Comparison of ENCODE assay signal across 8 cellular contexts in genomic region chr2:28821295-28821958, GRCh38. TPM values are rescaled to one million over a fixed set of nuclear protein-coding genes. Genes with fewer than 3 reads are reported as not detected.
A peak's percentile ranks its signal among the peaks of the same experiment; 100 is the strongest.
DNase-seq lines count a peak whose midpoint lies in the region; ATAC-seq and TF ChIP-seq lines count a peak whose summit lies in the region.

No MANE protein-coding gene starts in this region.

- H2BK5ac ChIP-seq in mesenchymal stem cell (ENCODE audit: low read depth, low read length, poor library complexity, severe bottlenecking): no peak overlapping the region

- H3K4me1 ChIP-seq in mesenchymal stem cell (ENCODE audit: control insufficient read depth, insufficient read depth, low read depth, low read length): no peaks in the 10 kb centered on the region

- no peak overlapping the region for H3K27ac Mint-ChIP-seq in activated CD4-positive, alpha-beta T cell treated with anti-CD3 and anti-CD28 coated beads, Interleukin-2, amount 10 ng/mL, durations not matched to agents 24 days and 14 days

- no peak overlapping the region for H3K14ac ChIP-seq in mesenchymal stem cell (ENCODE audit: low read length in 2 of 2)

- H3K4me2 ChIP-seq in mesenchymal stem cell (ENCODE audit: low read length, poor library complexity, severe bottlenecking): no peak overlapping the region

- no peak overlapping the region for H4K8ac ChIP-seq in mesenchymal stem cell (ENCODE audit: low read length)

- H3K27ac ChIP-seq in dorsolateral prefrontal cortex (no peak overlapping the region), mesenchymal stem cell (ENCODE audit: low read length, poor library complexity, severe bottlenecking) (no peak overlapping the region)

- WGBS in mesenchymal stem cell: 2% methylated on average over 7 of the region's 8 CpGs

- peaks cover 5% of the 10 kb centered on the region for H3K4me1 Mint-ChIP-seq in activated CD4-positive, alpha-beta T cell treated with anti-CD3 and anti-CD28 coated beads, Interleukin-2, amount 10 ng/mL, durations not matched to agents 24 days and 14 days

- no peak overlapping the region for H4K91ac ChIP-seq in mesenchymal stem cell (ENCODE audit: low read length)

- H3K9me3 ChIP-seq in mesenchymal stem cell (ENCODE audit: control insufficient read depth, low read length): no peaks in the 10 kb centered on the region

- H3K79me1 ChIP-seq in mesenchymal stem cell (replicated peaks; ENCODE audit: low read length, poor library complexity, severe bottlenecking): no peaks in the 10 kb centered on the region

- no peak overlapping the region for H2AFZ ChIP-seq in mesenchymal stem cell (ENCODE audit: low read depth, low read length)

- H2BK15ac ChIP-seq in mesenchymal stem cell (ENCODE audit: low read depth, poor library complexity, severe bottlenecking): no peak overlapping the region

- H3K36me3 Mint-ChIP-seq in activated CD4-positive, alpha-beta T cell treated with anti-CD3 and anti-CD28 coated beads, Interleukin-2, amount 10 ng/mL, durations not matched to agents 24 days and 14 days (ENCODE audit: low read depth): no peaks in the 10 kb centered on the region

- peak; percentile 48 for DNase-seq in Ammon's horn (ENCODE audit: low spot score)
- peak; percentile 58 for DNase-seq in NCI-H2227 treated with DMSO at 0.1 percent for 48 hours (lab: John Stamatoyannopoulos, UW)
- peak; percentile 92 for DNase-seq in activated CD4-positive, alpha-beta T cell treated with anti-CD3 and anti-CD28 coated beads, Interleukin-2, amount 10 ng/mL, durations not matched to agents 24 days and 14 days
- DNase-seq in dorsolateral prefrontal cortex: peak in 2 of 10 donors; percentile 11 to 26
- DNase-seq in mesenchymal stem cell: peak; percentile 67
- peak; percentile 10 for DNase-seq in stimulated activated naive CD4-positive, alpha-beta T cell treated with Interleukin-2 at 50 U/mL for 16 hours (lab: John Stamatoyannopoulos, UW)

- H3K9me3 Mint-ChIP-seq in activated CD4-positive, alpha-beta T cell treated with anti-CD3 and anti-CD28 coated beads, Interleukin-2, amount 10 ng/mL, durations not matched to agents 24 days and 14 days: no peaks in the 10 kb centered on the region

- intact Hi-C loops in activated CD4-positive, alpha-beta T cell treated with anti-CD3 and anti-CD28 coated beads, Interleukin-2, amount 10 ng/mL, durations not matched to agents 24 days and 14 days (cut with micrococcal nuclease): loop anchor here (2.0 to 10.0 kb wide), 6 partner anchors 76 to 1021 kb away; no protein-coding TSS in a partner anchor
- intact Hi-C loops in dorsolateral prefrontal cortex (cut with DNase I): no loop called here

- no peaks in the 10 kb centered on the region for H3K36me3 ChIP-seq in mesenchymal stem cell (ENCODE audit: control insufficient read depth in 1 of 2, insufficient read depth in 2 of 2, low read depth in 1 of 2, low read length in 2 of 2)

- H3K27me3 ChIP-seq in dorsolateral prefrontal cortex (no peaks in the 10 kb centered on the region), mesenchymal stem cell (ENCODE audit: control insufficient read depth in 1 of 2, insufficient read depth in 1 of 2, low read length in 2 of 2) (no peaks in the 10 kb centered on the region)

- no peak overlapping the region for H2BK12ac ChIP-seq in mesenchymal stem cell (ENCODE audit: low read length in 2 of 2)

- no peak overlapping the region for H2AK5ac ChIP-seq in mesenchymal stem cell (ENCODE audit: low read length, severe bottlenecking)

- H2BK120ac ChIP-seq in mesenchymal stem cell (ENCODE audit: low read depth, low read length): no peak overlapping the region

- H3K27me3 Mint-ChIP-seq in activated CD4-positive, alpha-beta T cell treated with anti-CD3 and anti-CD28 coated beads, Interleukin-2, amount 10 ng/mL, durations not matched to agents 24 days and 14 days: peaks cover 5% of the 10 kb centered on the region

- H3K4me3 ChIP-seq in dorsolateral prefrontal cortex (no peak overlapping the region), mesenchymal stem cell (ENCODE audit: insufficient read depth in 1 of 2, low read depth in 1 of 2, low read length in 2 of 2) (no peak overlapping the region)

- peak; percentile 71 for ATAC-seq in GM21381 (IDR thresholded peaks at IDR 0.05; ENCODE audit: unreplicated experiment)
- ATAC-seq in GM19467 (IDR thresholded peaks at IDR 0.05; ENCODE audit: unreplicated experiment): no peak

- TF ChIP-seq CTCF in dorsolateral prefrontal cortex (IDR thresholded peaks at IDR 0.05 in 54 of 56, conservative IDR thresholded peaks at IDR 0.05 in 2 of 56; ENCODE audit: low read depth in 1 of 56, partially characterized antibody in 56 of 56): peak; percentile 51 to 84 (median 69)

- no peak overlapping the region for H3K23ac ChIP-seq in mesenchymal stem cell (ENCODE audit: low read length in 2 of 2)

- H3K18ac ChIP-seq in mesenchymal stem cell (ENCODE audit: low read depth in 1 of 2, low read length in 2 of 2): no peak overlapping the region

- no peak overlapping the region for H3K4ac ChIP-seq in mesenchymal stem cell (ENCODE audit: low read depth in 1 of 2, low read length in 2 of 2)

- no peak overlapping the region for H3K4me3 Mint-ChIP-seq in activated CD4-positive, alpha-beta T cell treated with anti-CD3 and anti-CD28 coated beads, Interleukin-2, amount 10 ng/mL, durations not matched to agents 24 days and 14 days

- H3K9ac ChIP-seq in mesenchymal stem cell (ENCODE audit: low read length): peak overlapping the region; percentile 45

RNA-seq across cellular contexts. Expression of gene SPDYA, which starts 10.8 kb away (rescaled TPM):
- 1.9 TPM in 2 replicates for total RNA-seq in activated CD4-positive, alpha-beta T cell treated with anti-CD3 and anti-CD28 coated beads, Interleukin-2, amount 10 ng/mL, durations not matched to agents 24 days and 14 days
- 1 to 10 TPM in 103 of 120 experiments, under 1 TPM in 16, not detected in 1; 0.60 to 3.7 (median 1.7) TPM for total RNA-seq in dorsolateral prefrontal cortex
- polyA plus RNA-seq in mesenchymal stem cell (2013, experiment 1 of 2): 0.07 TPM
- polyA plus RNA-seq in mesenchymal stem cell (2013, experiment 2 of 2): 0.04 TPM

RNA-seq across cellular contexts. Expression of gene TRMT61B, which starts 48.7 kb away (rescaled TPM):
- 18.9 and 20.1 TPM in 2 replicates for total RNA-seq in activated CD4-positive, alpha-beta T cell treated with anti-CD3 and anti-CD28 coated beads, Interleukin-2, amount 10 ng/mL, durations not matched to agents 24 days and 14 days
- 10 to 100 TPM; 15.0 to 32.6 (median 21.0) TPM for total RNA-seq in dorsolateral prefrontal cortex
- polyA plus RNA-seq in mesenchymal stem cell (2013, experiment 1 of 2): 9.3 TPM
- 11.9 TPM for polyA plus RNA-seq in mesenchymal stem cell (2013, experiment 2 of 2)
